Comparison of ENCODE assay signal across 8 cellular contexts in genomic region chr9:93159601-93160418, GRCh38. TPM values are rescaled to one million over a fixed set of nuclear protein-coding genes. Genes with fewer than 3 reads are reported as not detected.
DNase-seq lines count a peak whose midpoint lies in the region; FAIRE-seq and TF ChIP-seq lines count a peak whose summit lies in the region.
"Had no signal": no experiment of that assay in that cellular context is flagged by ENCODE, and none has a peak within 500 bp of the region (broad histone marks: within the 10 kb centered on the region; RNA-seq: fewer than 3 reads in every experiment).

No MANE protein-coding gene starts in this region.

- H3K27ac ChIP-seq in small intestine (ENCODE audit: low read depth in 1 of 2, low read length in 1 of 2), result no peak overlapping the region

- no peaks in the 10 kb centered on the region for H3K4me1 ChIP-seq in small intestine (ENCODE audit: control insufficient read depth in 2 of 2, insufficient read depth in 1 of 2, low read depth in 1 of 2, low read length in 1 of 2)

- peak overlapping the region; percentile 15; the same call in 1 of the 2 replicates for H3K4me3 Mint-ChIP-seq in HFFc6

- peak; percentile 99 for TF ChIP-seq CTCF in GM12865 (IDR thresholded peaks at IDR 0.05; ENCODE audit: insufficient read depth, low read depth, low read length, missing control alignments)
- TF ChIP-seq CTCF in HFFc6 (IDR thresholded peaks at IDR 0.05), result peak; percentile 94
- peak; percentile 99 for TF ChIP-seq CTCF in astrocyte of the spinal cord (IDR thresholded peaks at IDR 0.05; ENCODE audit: low read depth, low read length)

- H3K9me3 ChIP-seq in small intestine (ENCODE audit: control insufficient read depth, low read depth), result no peaks in the 10 kb centered on the region

- H3K4me1 Mint-ChIP-seq in HFFc6 (ENCODE audit: low read depth), result peaks cover 9% of the 10 kb centered on the region

- WGBS in small intestine, 3 donors, result 4 to 9% (median 6%) methylated on average over 15 of the region's 15 CpGs

- no peaks in the 10 kb centered on the region for H3K36me3 Mint-ChIP-seq in HFFc6 (ENCODE audit: low read depth)

- H3K4me3 ChIP-seq in GM12865 (ENCODE audit: low read depth, low read length) (no peak overlapping the region), astrocyte of the spinal cord (ENCODE audit: low read depth, low read length) (no peak overlapping the region), small intestine (ENCODE audit: low read depth in 1 of 2, low read length in 2 of 2) (no peak overlapping the region)

- no peaks in the 10 kb centered on the region for H3K36me3 ChIP-seq in small intestine (ENCODE audit: control insufficient read depth in 2 of 2, insufficient read depth in 2 of 2, low read length in 2 of 2)

- in situ Hi-C loops in astrocyte of the spinal cord (cut with HindIII; ENCODE audit: low sequenced_read_pairs), result no loop called here

- H3K27ac Mint-ChIP-seq in HFFc6, result peak overlapping the region; percentile 28; the same call in 1 of the 2 replicates

- no peaks in the 10 kb centered on the region for H3K9me3 Mint-ChIP-seq in HFFc6

- H3K27me3 Mint-ChIP-seq in HFFc6 (ENCODE audit: insufficient read depth), result peaks cover 19% of the 10 kb centered on the region

- DNase-seq in GM12865 (ENCODE audit: low read depth), result peak; percentile 78
- DNase-seq in HFFc6, result peak; percentile 51
- DNase-seq in NCI-H1105 treated with DMSO at 0.1 percent for 48 hours (lab: John Stamatoyannopoulos, UW), result peak; percentile 63
- peak; percentile 82 for DNase-seq in astrocyte of the spinal cord (ENCODE audit: low read depth, low spot score)
- DNase-seq in hypothalamus (lab: John Stamatoyannopoulos, UW), result peak in 47 of 51 donors; percentile 13 to 83 (median 64)
- peak; percentile 75 for DNase-seq in small intestine

- no peaks in the 10 kb centered on the region for H3K27me3 ChIP-seq in small intestine (ENCODE audit: control insufficient read depth in 2 of 2, insufficient read depth in 2 of 2, low read length in 2 of 2)

- FAIRE-seq in TTC549 (lab: Jason Lieb, UNC), result peak; percentile 36
- no peak for FAIRE-seq in small intestine (lab: Jason Lieb, UNC)

RNA-seq across cellular contexts. Expression of gene WNK2, which starts 24.1 kb away (rescaled TPM):
- not detected for total RNA-seq in HFFc6 (2021; fragmentation: NEBNext Ultra II Directional; extraction: Animal tissue kit (Norgen Biotek cat#: 25700))
- polyA plus RNA-seq in small intestine, result 10 to 100 TPM; 13.8 to 48.4 (median 19.2) TPM
- total RNA-seq: subcutaneous adipose tissue had no signal

RNA-seq across cellular contexts. Expression of gene NINJ1, which starts 25.8 kb away (rescaled TPM):
- 10 to 100 TPM; 23.2 to 28.0 (median 25.6) TPM for total RNA-seq in HFFc6 (2021; fragmentation: NEBNext Ultra II Directional; extraction: Animal tissue kit (Norgen Biotek cat#: 25700))
- polyA plus RNA-seq in small intestine, result 10 to 100 TPM; 29.4 to 64.0 (median 44.1) TPM
